In genomic region chr2:129923265-129924141, GRCh38 we compare ENCODE assay signal across 8 cellular contexts.
DNase-seq lines count a peak whose midpoint lies in the region; ATAC-seq, FAIRE-seq and TF ChIP-seq lines count a peak whose summit lies in the region.
"Had no signal": no experiment of that assay in that cellular context is flagged by ENCODE, and none has a peak within 500 bp of the region (broad histone marks: within the 10 kb centered on the region; RNA-seq: fewer than 3 reads in every experiment).

No MANE protein-coding gene starts in this region.

- DNase-seq in GM06990 (ENCODE audit: extremely low read depth, insufficient read length) (no peak), LoVo (ENCODE audit: low spot score) (peak; percentile 47), SHP77 treated with DMSO at 0.1 percent for 48 hours (lab: John Stamatoyannopoulos, UW) (peak; percentile 25), midbrain (lab: John Stamatoyannopoulos, UW) (peak; percentile 70)
- DNase-seq: activated naive CD8-positive, alpha-beta T cell treated with anti-CD3 and anti-CD28 coated beads, Interleukin-2, amount 10 ng/mL, durations not matched to agents 7 days and 5 days had no signal

- no peak for ATAC-seq in activated CD4-positive, CD25-positive, alpha-beta regulatory T cell treated with anti-CD3 and anti-CD28 coated beads, Interleukin-2, amount 50 U/mL, for 24 hours
- ATAC-seq in GM19324 (IDR thresholded peaks at IDR 0.05; ENCODE audit: low FRiP score, unreplicated experiment): no peak

- FAIRE-seq in endometrium (lab: Jason Lieb, UNC): peak; percentile 76

- TF ChIP-seq CTCF in GM06990 (IDR thresholded peaks at IDR 0.05; ENCODE audit: insufficient read depth, low read length, poor library complexity, severe bottlenecking): peak; percentile 52

- H3K36me3 ChIP-seq in GM06990 (ENCODE audit: control insufficient read depth, insufficient read depth, low read length): no peaks in the 10 kb centered on the region

- H3K27me3 ChIP-seq in GM06990 (replicated peaks; ENCODE audit: control insufficient read depth, insufficient read depth, low read length): no peaks in the 10 kb centered on the region; the same call in 1 of the 2 replicates

- no peak overlapping the region for H3K4me3 ChIP-seq in GM06990 (replicated peaks; ENCODE audit: low read depth, low read length)
